ENCODE assay signal across 26 cellular contexts in the genomic region with DNA sequence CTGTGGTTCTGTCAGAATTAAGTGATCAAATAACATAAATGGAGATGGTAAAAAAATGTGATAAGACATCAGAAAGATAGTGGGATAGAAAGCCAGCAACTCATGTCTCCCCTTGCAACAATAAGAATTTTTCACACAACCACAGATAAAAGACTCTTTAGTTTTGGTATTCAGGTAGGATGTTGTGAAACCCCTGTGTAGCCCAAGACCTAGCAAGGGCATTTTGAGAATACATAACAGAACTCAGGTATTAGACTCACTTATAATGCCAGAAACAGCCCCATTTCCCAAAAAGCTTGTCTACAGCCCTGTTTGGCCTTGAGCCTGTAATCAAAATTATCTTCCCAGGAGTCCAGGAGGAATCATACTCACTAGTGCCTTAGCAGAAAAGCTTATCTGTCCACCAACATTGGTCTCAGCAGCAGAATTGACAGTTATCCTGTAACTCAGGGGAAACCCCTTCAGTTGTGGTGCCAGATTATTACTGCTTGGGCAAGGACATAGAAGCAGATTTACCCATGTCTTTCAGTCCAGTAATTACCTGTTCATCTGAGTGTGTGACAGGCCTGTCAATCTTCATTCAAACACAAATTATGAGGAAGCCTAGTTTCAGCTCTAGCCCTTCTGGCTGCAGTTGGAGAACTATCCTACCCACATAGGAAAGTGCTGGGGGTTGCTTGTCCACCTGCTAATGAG. TPM values are rescaled to one million over a fixed set of nuclear protein-coding genes. Genes with fewer than 3 reads are reported as not detected.
DNase-seq lines count a peak whose midpoint lies in the region; ATAC-seq and TF ChIP-seq lines count a peak whose summit lies in the region.
"Had no signal": no experiment of that assay in that cellular context is flagged by ENCODE, and none has a peak within 500 bp of the region (broad histone marks: within the 10 kb centered on the region; RNA-seq: fewer than 3 reads in every experiment).

No MANE protein-coding gene starts in this region.

- no peaks in the 10 kb centered on the region for H3K27me3 ChIP-seq in H7 (ENCODE audit: control insufficient read depth, insufficient read depth, low read length)
- H3K27me3 ChIP-seq: heart left ventricle, left lung, sigmoid colon, vagina had no signal

- no peak overlapping the region for H3K27ac Mint-ChIP-seq in activated T-helper 1 cell treated with anti-CD3 and anti-CD28 coated beads, Interleukin-12 subunit alpha, Interleukin-12 subunit beta, Interleukin-2, Interleukin-4 antibody, amounts not matched to agents 30 ng/mL and 10 ng/mL and 1 ng/mL, durations not matched to agents 14 hours and 24 hours and 36 hours
- H3K27ac Mint-ChIP-seq: nephron progenitor cell had no signal

- H3K4me3 Mint-ChIP-seq in activated T-helper 1 cell treated with anti-CD3 and anti-CD28 coated beads, Interleukin-12 subunit alpha, Interleukin-12 subunit beta, Interleukin-2, Interleukin-4 antibody, amounts not matched to agents 30 ng/mL and 10 ng/mL and 1 ng/mL, durations not matched to agents 14 hours and 24 hours and 36 hours = no peak overlapping the region
- H3K4me3 Mint-ChIP-seq: nephron progenitor cell had no signal

- intact Hi-C loops in activated T-helper 1 cell treated with anti-CD3 and anti-CD28 coated beads, Interleukin-12 subunit alpha, Interleukin-12 subunit beta, Interleukin-2, Interleukin-4 antibody, amounts not matched to agents 30 ng/mL and 10 ng/mL and 1 ng/mL, durations not matched to agents 14 hours and 24 hours and 36 hours (cut with micrococcal nuclease) = no loop called here

- H3K36me3 Mint-ChIP-seq in activated T-helper 1 cell treated with anti-CD3 and anti-CD28 coated beads, Interleukin-12 subunit alpha, Interleukin-12 subunit beta, Interleukin-2, Interleukin-4 antibody, amounts not matched to agents 30 ng/mL and 10 ng/mL and 1 ng/mL, durations not matched to agents 14 hours and 24 hours and 36 hours (ENCODE audit: low read depth) = no peaks in the 10 kb centered on the region

- POLR2A ChIA-PET in GM10248 (lab: Yijun Ruan, JAX) = no interaction called here

- H3K36me3 ChIP-seq in H7 (replicated peaks; ENCODE audit: control insufficient read depth, insufficient read depth, low read length) = no peaks in the 10 kb centered on the region
- H3K36me3 ChIP-seq: heart left ventricle, left lung, sigmoid colon, vagina had no signal

- no peak overlapping the region for H3K4me3 ChIP-seq in H7 (ENCODE audit: insufficient read depth, low read depth, low read length)
- H3K4me3 ChIP-seq: heart left ventricle, left lung, sigmoid colon, vagina had no signal

- no peaks in the 10 kb centered on the region for H3K4me1 Mint-ChIP-seq in activated T-helper 1 cell treated with anti-CD3 and anti-CD28 coated beads, Interleukin-12 subunit alpha, Interleukin-12 subunit beta, Interleukin-2, Interleukin-4 antibody, amounts not matched to agents 30 ng/mL and 10 ng/mL and 1 ng/mL, durations not matched to agents 14 hours and 24 hours and 36 hours (ENCODE audit: low read depth)
- H3K4me1 Mint-ChIP-seq: nephron progenitor cell had no signal

- CTCF ChIA-PET in GM10248 (lab: Yijun Ruan, JAX) = interaction anchor here (1.5 kb wide), 1 partner anchor 11 kb away, joined by 4 read pairs; no protein-coding TSS in a partner anchor

- peaks cover 4% of the 10 kb centered on the region for H3K27me3 Mint-ChIP-seq in activated T-helper 1 cell treated with anti-CD3 and anti-CD28 coated beads, Interleukin-12 subunit alpha, Interleukin-12 subunit beta, Interleukin-2, Interleukin-4 antibody, amounts not matched to agents 30 ng/mL and 10 ng/mL and 1 ng/mL, durations not matched to agents 14 hours and 24 hours and 36 hours (ENCODE audit: insufficient read depth)

- ATAC-seq in GM18868 (IDR thresholded peaks at IDR 0.05; ENCODE audit: unreplicated experiment) (peak; percentile 62), HG02571 (IDR thresholded peaks at IDR 0.05; ENCODE audit: unreplicated experiment) (peak; percentile 63), HG03159 (IDR thresholded peaks at IDR 0.05; ENCODE audit: unreplicated experiment) (peak; percentile 77)
- ATAC-seq: heart left ventricle, left lung had no signal

- H3K9me3 Mint-ChIP-seq in activated T-helper 1 cell treated with anti-CD3 and anti-CD28 coated beads, Interleukin-12 subunit alpha, Interleukin-12 subunit beta, Interleukin-2, Interleukin-4 antibody, amounts not matched to agents 30 ng/mL and 10 ng/mL and 1 ng/mL, durations not matched to agents 14 hours and 24 hours and 36 hours = no peaks in the 10 kb centered on the region
- H3K9me3 Mint-ChIP-seq: nephron progenitor cell had no signal

- DNase-seq in GM10248 (ENCODE audit: extremely low spot score) (peak; percentile 14), nucleus accumbens (lab: John Stamatoyannopoulos, UW) (no peak), AG08395 (ENCODE audit: low spot score) (no peak), H7 (no peak)
- DNase-seq in activated T-helper 1 cell treated with anti-CD3 and anti-CD28 coated beads, Interleukin-12 subunit alpha, Interleukin-12 subunit beta, Interleukin-2, Interleukin-4 antibody, amounts not matched to agents 30 ng/mL and 10 ng/mL and 1 ng/mL, durations not matched to agents 14 hours and 24 hours and 36 hours (ENCODE audit: low spot score) = no peak
- DNase-seq: 8988T; activated CD4-positive, alpha-beta T cell treated with anti-CD3 and anti-CD28 coated beads, Interleukin-2, amount 50 U/mL, for 4 hours; activated gamma-delta T cell; amniotic stem cell; DND-41; heart left ventricle; KG1; left lung; NCI-H2029 treated with DMSO at 0.1 percent for 48 hours; nephron progenitor cell; sigmoid colon; T-helper 2 cell had no signal

- no peak for TF ChIP-seq CTCF in GM10248 (IDR thresholded peaks at IDR 0.05; ENCODE audit: control extremely low read depth, extremely low read depth, low read depth, missing control alignments)

RNA-seq across cellular contexts. Expression of gene UGT2B17, which starts 41.0 kb away (rescaled TPM):
- total RNA-seq in activated T-helper 1 cell treated with anti-CD3 and anti-CD28 coated beads, Interleukin-12 subunit alpha, Interleukin-12 subunit beta, Interleukin-2, Interleukin-4 antibody, amounts not matched to agents 30 ng/mL and 10 ng/mL and 1 ng/mL, durations not matched to agents 14 hours and 24 hours and 36 hours = not detected in 2 replicates
- not detected in 2 replicates for total RNA-seq in H7 (2014; rRNA removed; shearing (Covaris generic))
- total RNA-seq: endothelial cell of umbilical vein, heart left ventricle, HT-29, posterior vena cava, SK-MEL-5, vagina had no signal

RNA-seq across cellular contexts. Expression of gene UGT2B15, which starts 53.3 kb away (rescaled TPM):
- not detected in 2 replicates for total RNA-seq in activated T-helper 1 cell treated with anti-CD3 and anti-CD28 coated beads, Interleukin-12 subunit alpha, Interleukin-12 subunit beta, Interleukin-2, Interleukin-4 antibody, amounts not matched to agents 30 ng/mL and 10 ng/mL and 1 ng/mL, durations not matched to agents 14 hours and 24 hours and 36 hours
- total RNA-seq in H7 (2014; rRNA removed; shearing (Covaris generic)) = not detected in 2 replicates
- total RNA-seq: endothelial cell of umbilical vein, heart left ventricle, left lung, mononuclear cell, posterior vena cava, SK-MEL-5, vagina had no signal
